ENCODE assay signal across 1 cellular context in the genomic region with DNA sequence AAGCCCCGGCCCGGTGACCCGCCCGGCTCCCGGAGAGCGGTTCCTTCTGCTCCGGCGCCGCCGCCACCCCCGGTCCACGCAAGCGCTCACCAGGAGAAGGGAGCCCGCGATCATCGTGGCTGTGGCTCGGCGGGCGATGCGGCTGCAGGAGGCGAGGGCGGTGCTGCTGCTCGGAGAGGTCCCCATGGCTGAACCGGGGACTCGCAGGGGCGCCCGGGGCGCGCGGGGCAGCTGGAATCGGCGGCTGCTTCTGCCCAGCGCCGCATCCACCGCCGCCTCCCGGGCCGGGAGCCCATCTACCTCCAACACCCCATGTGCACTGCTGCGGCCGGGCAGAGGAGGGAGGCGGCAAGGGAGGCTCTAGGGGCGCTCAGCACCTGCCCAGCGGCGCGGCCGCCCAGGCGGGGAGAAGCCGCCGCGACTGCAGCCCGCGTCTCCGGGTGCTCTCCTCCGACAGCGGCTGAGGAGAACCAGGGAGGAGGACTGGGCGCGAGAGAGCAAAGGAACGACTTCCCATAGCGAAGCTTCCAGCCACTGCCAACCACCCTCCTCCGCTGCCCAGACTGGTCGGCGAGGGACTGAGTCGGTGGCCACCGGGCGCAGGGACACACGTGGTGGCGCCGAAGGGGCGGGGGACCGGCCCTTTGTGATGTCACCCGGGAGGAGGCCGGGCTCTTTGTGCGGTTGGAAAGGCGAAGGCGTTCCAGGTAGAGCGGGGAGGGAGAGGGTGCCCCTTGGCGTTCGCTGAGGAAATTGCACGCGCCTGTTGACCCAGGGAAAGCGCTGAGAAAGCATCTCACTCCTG.
TF ChIP-seq lines count a peak whose summit lies in the region.

A gene with protein sequence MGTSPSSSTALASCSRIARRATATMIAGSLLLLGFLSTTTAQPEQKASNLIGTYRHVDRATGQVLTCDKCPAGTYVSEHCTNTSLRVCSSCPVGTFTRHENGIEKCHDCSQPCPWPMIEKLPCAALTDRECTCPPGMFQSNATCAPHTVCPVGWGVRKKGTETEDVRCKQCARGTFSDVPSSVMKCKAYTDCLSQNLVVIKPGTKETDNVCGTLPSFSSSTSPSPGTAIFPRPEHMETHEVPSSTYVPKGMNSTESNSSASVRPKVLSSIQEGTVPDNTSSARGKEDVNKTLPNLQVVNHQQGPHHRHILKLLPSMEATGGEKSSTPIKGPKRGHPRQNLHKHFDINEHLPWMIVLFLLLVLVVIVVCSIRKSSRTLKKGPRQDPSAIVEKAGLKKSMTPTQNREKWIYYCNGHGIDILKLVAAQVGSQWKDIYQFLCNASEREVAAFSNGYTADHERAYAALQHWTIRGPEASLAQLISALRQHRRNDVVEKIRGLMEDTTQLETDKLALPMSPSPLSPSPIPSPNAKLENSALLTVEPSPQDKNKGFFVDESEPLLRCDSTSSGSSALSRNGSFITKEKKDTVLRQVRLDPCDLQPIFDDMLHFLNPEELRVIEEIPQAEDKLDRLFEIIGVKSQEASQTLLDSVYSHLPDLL (minus strand): TSS at position 580 of the 805 bp plus-strand sequence. CDS start 394 bp downstream, at position 186.

TF ChIP-seq in HepG2, 621 proteins besides CTCF, POLR2A, EP300 and RAD21 (continued from another document and continues in another):
- peak; percentile 80 for TF ChIP-seq GABPB1 (CRISPR knock-in tag; IDR thresholded peaks at IDR 0.05)
- TF ChIP-seq FOXJ3 (CRISPR knock-in tag; IDR thresholded peaks at IDR 0.05; ENCODE audit: borderline replicate concordance), result peak; percentile 74
- peak; percentile 81 for TF ChIP-seq ZNF563 (CRISPR knock-in tag; IDR thresholded peaks at IDR 0.05)
- TF ChIP-seq, protein P1, sequence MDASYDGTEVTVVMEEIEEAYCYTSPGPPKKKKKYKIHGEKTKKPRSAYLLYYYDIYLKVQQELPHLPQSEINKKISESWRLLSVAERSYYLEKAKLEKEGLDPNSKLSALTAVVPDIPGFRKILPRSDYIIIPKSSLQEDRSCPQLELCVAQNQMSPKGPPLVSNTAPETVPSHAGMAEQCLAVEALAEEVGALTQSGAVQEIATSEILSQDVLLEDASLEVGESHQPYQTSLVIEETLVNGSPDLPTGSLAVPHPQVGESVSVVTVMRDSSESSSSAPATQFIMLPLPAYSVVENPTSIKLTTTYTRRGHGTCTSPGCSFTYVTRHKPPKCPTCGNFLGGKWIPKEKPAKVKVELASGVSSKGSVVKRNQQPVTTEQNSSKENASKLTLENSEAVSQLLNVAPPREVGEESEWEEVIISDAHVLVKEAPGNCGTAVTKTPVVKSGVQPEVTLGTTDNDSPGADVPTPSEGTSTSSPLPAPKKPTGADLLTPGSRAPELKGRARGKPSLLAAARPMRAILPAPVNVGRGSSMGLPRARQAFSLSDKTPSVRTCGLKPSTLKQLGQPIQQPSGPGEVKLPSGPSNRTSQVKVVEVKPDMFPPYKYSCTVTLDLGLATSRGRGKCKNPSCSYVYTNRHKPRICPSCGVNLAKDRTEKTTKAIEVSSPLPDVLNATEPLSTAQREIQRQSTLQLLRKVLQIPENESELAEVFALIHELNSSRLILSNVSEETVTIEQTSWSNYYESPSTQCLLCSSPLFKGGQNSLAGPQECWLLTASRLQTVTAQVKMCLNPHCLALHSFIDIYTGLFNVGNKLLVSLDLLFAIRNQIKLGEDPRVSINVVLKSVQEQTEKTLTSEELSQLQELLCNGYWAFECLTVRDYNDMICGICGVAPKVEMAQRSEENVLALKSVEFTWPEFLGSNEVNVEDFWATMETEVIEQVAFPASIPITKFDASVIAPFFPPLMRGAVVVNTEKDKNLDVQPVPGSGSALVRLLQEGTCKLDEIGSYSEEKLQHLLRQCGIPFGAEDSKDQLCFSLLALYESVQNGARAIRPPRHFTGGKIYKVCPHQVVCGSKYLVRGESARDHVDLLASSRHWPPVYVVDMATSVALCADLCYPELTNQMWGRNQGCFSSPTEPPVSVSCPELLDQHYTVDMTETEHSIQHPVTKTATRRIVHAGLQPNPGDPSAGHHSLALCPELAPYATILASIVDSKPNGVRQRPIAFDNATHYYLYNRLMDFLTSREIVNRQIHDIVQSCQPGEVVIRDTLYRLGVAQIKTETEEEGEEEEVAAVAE (CRISPR knock-in tag; IDR thresholded peaks at IDR 0.05; ENCODE audit: borderline replicate concordance), result peak; percentile 84; the same call in 1 of the 2 replicates
- peak; percentile 76 for TF ChIP-seq ZNF263 (CRISPR knock-in tag; IDR thresholded peaks at IDR 0.05)
- TF ChIP-seq HNRNPLL (IDR thresholded peaks at IDR 0.05; ENCODE audit: low read depth, low read length, poor library complexity, severe bottlenecking), result peak; percentile 79
- TF ChIP-seq ZNF788 (CRISPR knock-in tag; IDR thresholded peaks at IDR 0.05; ENCODE audit: borderline replicate concordance), result peak; percentile 95; the same call in 1 of the 2 replicates
- TF ChIP-seq AKAP8 (CRISPR knock-in tag; IDR thresholded peaks at IDR 0.05), result no peak; the same call in none of the 2 replicates
- TF ChIP-seq ZNF891 (CRISPR knock-in tag; IDR thresholded peaks at IDR 0.05), result peak; percentile 89
- TF ChIP-seq MIXL1 (CRISPR knock-in tag; IDR thresholded peaks at IDR 0.05), result peak; percentile 59; the same call in 1 of the 2 replicates
- TF ChIP-seq ZIK1 (CRISPR knock-in tag; IDR thresholded peaks at IDR 0.05; ENCODE audit: borderline replicate concordance, low read depth), result peak; percentile 94; the same call in 1 of the 2 replicates
- no peak for TF ChIP-seq RFX5 (IDR thresholded peaks at IDR 0.05; ENCODE audit: low read depth, low read length)
- TF ChIP-seq RBM22 (optimal IDR thresholded peaks at IDR 0.05; ENCODE audit: low read length), result peak; percentile 61
- peak; percentile 82; the same call in 1 of the 2 replicates for TF ChIP-seq RELA (CRISPR knock-in tag; IDR thresholded peaks at IDR 0.05)
- TF ChIP-seq KDM2A (CRISPR knock-in tag; IDR thresholded peaks at IDR 0.05; ENCODE audit: borderline replicate concordance, low read depth), result peak; percentile 98
- TF ChIP-seq ZNF773 (CRISPR knock-in tag; IDR thresholded peaks at IDR 0.05; ENCODE audit: borderline replicate concordance), result 0 out of 2 replicates have a peak, but pooled peaks have one; percentile 39
- TF ChIP-seq ZNF709 (CRISPR knock-in tag; IDR thresholded peaks at IDR 0.05), result peak; percentile 92; the same call in 1 of the 2 replicates
- peak; percentile 83; the same call in 1 of the 2 replicates for TF ChIP-seq YEATS2 (CRISPR knock-in tag; IDR thresholded peaks at IDR 0.05; ENCODE audit: borderline replicate concordance)
- peak; percentile 76; the same call in 1 of the 2 replicates for TF ChIP-seq ZNF619 (CRISPR knock-in tag; IDR thresholded peaks at IDR 0.05)
- no peak for TF ChIP-seq ZNF251 (CRISPR knock-in tag; IDR thresholded peaks at IDR 0.05)
- TF ChIP-seq HNRNPH1 (optimal IDR thresholded peaks at IDR 0.05; ENCODE audit: low read depth, low read length), result peak; percentile 94
- TF ChIP-seq JUND (CRISPR knock-in tag; IDR thresholded peaks at IDR 0.05), result peak; percentile 55; the same call in 1 of the 2 replicates
- TF ChIP-seq RXRA (CRISPR knock-in tag; IDR thresholded peaks at IDR 0.05), result peak; percentile 90
- TF ChIP-seq, protein P2, sequence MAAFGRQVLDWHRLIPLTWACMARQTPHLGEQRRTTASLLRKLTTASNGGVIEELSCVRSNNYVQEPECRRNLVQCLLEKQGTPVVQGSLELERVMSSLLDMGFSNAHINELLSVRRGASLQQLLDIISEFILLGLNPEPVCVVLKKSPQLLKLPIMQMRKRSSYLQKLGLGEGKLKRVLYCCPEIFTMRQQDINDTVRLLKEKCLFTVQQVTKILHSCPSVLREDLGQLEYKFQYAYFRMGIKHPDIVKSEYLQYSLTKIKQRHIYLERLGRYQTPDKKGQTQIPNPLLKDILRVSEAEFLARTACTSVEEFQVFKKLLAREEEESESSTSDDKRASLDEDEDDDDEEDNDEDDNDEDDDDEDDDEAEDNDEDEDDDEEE (CRISPR knock-in tag; IDR thresholded peaks at IDR 0.05), result peak; percentile 68
- TF ChIP-seq, protein P3, sequence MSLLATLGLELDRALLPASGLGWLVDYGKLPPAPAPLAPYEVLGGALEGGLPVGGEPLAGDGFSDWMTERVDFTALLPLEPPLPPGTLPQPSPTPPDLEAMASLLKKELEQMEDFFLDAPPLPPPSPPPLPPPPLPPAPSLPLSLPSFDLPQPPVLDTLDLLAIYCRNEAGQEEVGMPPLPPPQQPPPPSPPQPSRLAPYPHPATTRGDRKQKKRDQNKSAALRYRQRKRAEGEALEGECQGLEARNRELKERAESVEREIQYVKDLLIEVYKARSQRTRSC (CRISPR knock-in tag; IDR thresholded peaks at IDR 0.05; ENCODE audit: low read depth), result no peak
- TF ChIP-seq MTA1 (CRISPR knock-in tag; IDR thresholded peaks at IDR 0.05; ENCODE audit: borderline replicate concordance), result peak; percentile 45; the same call in 1 of the 2 replicates
- TF ChIP-seq RARG (CRISPR knock-in tag; IDR thresholded peaks at IDR 0.05; ENCODE audit: low read depth), result 0 out of 2 replicates have a peak, but pooled peaks have one; percentile 75
- TF ChIP-seq ZNF441 (CRISPR knock-in tag; IDR thresholded peaks at IDR 0.05; ENCODE audit: borderline replicate concordance), result peak; percentile 76; the same call in 1 of the 2 replicates
- no peak for TF ChIP-seq SMARCE1 (IDR thresholded peaks at IDR 0.05; ENCODE audit: borderline replicate concordance)
- TF ChIP-seq ZSCAN30 (CRISPR knock-in tag; IDR thresholded peaks at IDR 0.05), result no peak; the same call in 1 of the 2 replicates
- peak; percentile 76; the same call in 1 of the 2 replicates for TF ChIP-seq ZFP36L1 (CRISPR knock-in tag; IDR thresholded peaks at IDR 0.05)
- peak; percentile 77; the same call in 1 of the 2 replicates for TF ChIP-seq ZNF264 (CRISPR knock-in tag; IDR thresholded peaks at IDR 0.05)
- TF ChIP-seq ZFP62 (CRISPR knock-in tag; IDR thresholded peaks at IDR 0.05), result 0 out of 2 replicates have a peak, but pooled peaks have one; percentile 6
- no peak for TF ChIP-seq ZKSCAN1 (IDR thresholded peaks at IDR 0.05; ENCODE audit: low read length)
- peak; percentile 79 for TF ChIP-seq MED1 (CRISPR knock-in tag; IDR thresholded peaks at IDR 0.05)
- TF ChIP-seq ZSCAN12 (CRISPR knock-in tag; IDR thresholded peaks at IDR 0.05), result no peak
- TF ChIP-seq, protein P4, sequence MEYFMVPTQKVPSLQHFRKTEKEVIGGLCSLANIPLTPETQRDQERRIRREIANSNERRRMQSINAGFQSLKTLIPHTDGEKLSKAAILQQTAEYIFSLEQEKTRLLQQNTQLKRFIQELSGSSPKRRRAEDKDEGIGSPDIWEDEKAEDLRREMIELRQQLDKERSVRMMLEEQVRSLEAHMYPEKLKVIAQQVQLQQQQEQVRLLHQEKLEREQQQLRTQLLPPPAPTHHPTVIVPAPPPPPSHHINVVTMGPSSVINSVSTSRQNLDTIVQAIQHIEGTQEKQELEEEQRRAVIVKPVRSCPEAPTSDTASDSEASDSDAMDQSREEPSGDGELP (IDR thresholded peaks at IDR 0.05; ENCODE audit: borderline replicate concordance, low read depth), result peak; percentile 72; the same call in 1 of the 2 replicates
- TF ChIP-seq RORA (CRISPR knock-in tag; IDR thresholded peaks at IDR 0.05), result no peak
- TF ChIP-seq ZNF816 (CRISPR knock-in tag; IDR thresholded peaks at IDR 0.05; ENCODE audit: borderline replicate concordance), result 0 out of 2 replicates have a peak, but pooled peaks have one; percentile 17
- no peak for TF ChIP-seq ZNF33A (CRISPR knock-in tag; IDR thresholded peaks at IDR 0.05; ENCODE audit: borderline replicate concordance)
- TF ChIP-seq CENPT (CRISPR knock-in tag; IDR thresholded peaks at IDR 0.05; ENCODE audit: low read depth), result peak; percentile 80; the same call in 1 of the 2 replicates
- TF ChIP-seq MYC (CRISPR knock-in tag; IDR thresholded peaks at IDR 0.05; ENCODE audit: borderline replicate concordance), result peak; percentile 99
- TF ChIP-seq, protein P5, sequence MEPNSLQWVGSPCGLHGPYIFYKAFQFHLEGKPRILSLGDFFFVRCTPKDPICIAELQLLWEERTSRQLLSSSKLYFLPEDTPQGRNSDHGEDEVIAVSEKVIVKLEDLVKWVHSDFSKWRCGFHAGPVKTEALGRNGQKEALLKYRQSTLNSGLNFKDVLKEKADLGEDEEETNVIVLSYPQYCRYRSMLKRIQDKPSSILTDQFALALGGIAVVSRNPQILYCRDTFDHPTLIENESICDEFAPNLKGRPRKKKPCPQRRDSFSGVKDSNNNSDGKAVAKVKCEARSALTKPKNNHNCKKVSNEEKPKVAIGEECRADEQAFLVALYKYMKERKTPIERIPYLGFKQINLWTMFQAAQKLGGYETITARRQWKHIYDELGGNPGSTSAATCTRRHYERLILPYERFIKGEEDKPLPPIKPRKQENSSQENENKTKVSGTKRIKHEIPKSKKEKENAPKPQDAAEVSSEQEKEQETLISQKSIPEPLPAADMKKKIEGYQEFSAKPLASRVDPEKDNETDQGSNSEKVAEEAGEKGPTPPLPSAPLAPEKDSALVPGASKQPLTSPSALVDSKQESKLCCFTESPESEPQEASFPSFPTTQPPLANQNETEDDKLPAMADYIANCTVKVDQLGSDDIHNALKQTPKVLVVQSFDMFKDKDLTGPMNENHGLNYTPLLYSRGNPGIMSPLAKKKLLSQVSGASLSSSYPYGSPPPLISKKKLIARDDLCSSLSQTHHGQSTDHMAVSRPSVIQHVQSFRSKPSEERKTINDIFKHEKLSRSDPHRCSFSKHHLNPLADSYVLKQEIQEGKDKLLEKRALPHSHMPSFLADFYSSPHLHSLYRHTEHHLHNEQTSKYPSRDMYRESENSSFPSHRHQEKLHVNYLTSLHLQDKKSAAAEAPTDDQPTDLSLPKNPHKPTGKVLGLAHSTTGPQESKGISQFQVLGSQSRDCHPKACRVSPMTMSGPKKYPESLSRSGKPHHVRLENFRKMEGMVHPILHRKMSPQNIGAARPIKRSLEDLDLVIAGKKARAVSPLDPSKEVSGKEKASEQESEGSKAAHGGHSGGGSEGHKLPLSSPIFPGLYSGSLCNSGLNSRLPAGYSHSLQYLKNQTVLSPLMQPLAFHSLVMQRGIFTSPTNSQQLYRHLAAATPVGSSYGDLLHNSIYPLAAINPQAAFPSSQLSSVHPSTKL (CRISPR knock-in tag; IDR thresholded peaks at IDR 0.05), result peak; percentile 91
- TF ChIP-seq PRMT3 (CRISPR knock-in tag; IDR thresholded peaks at IDR 0.05; ENCODE audit: borderline replicate concordance, low read depth), result peak; percentile 60; the same call in 1 of the 2 replicates
- peak; percentile 85 for TF ChIP-seq ZNF225 (CRISPR knock-in tag; IDR thresholded peaks at IDR 0.05)
- TF ChIP-seq TBX3 (IDR thresholded peaks at IDR 0.05; ENCODE audit: borderline replicate concordance), result no peak
- no peak; the same call in none of the 2 replicates for TF ChIP-seq IRF2 (CRISPR knock-in tag; IDR thresholded peaks at IDR 0.05)
- peak; percentile 100 for TF ChIP-seq MXD4 (CRISPR knock-in tag; IDR thresholded peaks at IDR 0.05)
- TF ChIP-seq POLR2AphosphoS2 (IDR thresholded peaks at IDR 0.05; ENCODE audit: low read depth, low read length), result 0 out of 2 replicates have a peak, but pooled peaks have one; percentile 44
- TF ChIP-seq ZFY (CRISPR knock-in tag; IDR thresholded peaks at IDR 0.05), result peak; percentile 59
- TF ChIP-seq CEBPB (IDR thresholded peaks at IDR 0.05; ENCODE audit: borderline replicate concordance, low read depth, low read length), result peak; percentile 13; the same call in 1 of the 2 replicates
- peak; percentile 92; the same call in 1 of the 2 replicates for TF ChIP-seq ZSCAN9 (CRISPR knock-in tag; IDR thresholded peaks at IDR 0.05; ENCODE audit: borderline replicate concordance)
- 0 out of 2 replicates have a peak, but pooled peaks have one; percentile 57 for TF ChIP-seq ESRRA (CRISPR knock-in tag; IDR thresholded peaks at IDR 0.05; ENCODE audit: low read depth)
- TF ChIP-seq REPIN1 (CRISPR knock-in tag; IDR thresholded peaks at IDR 0.05; ENCODE audit: borderline replicate concordance, low read depth), result peak; percentile 97
- no peak for TF ChIP-seq KDM6A (CRISPR knock-in tag; IDR thresholded peaks at IDR 0.05; ENCODE audit: low read depth)
- peak; percentile 55; the same call in 1 of the 2 replicates for TF ChIP-seq CBX5 (CRISPR knock-in tag; IDR thresholded peaks at IDR 0.05; ENCODE audit: borderline replicate concordance)
